Comparison of ENCODE assay signal across 22 cellular contexts in genomic region chr17:74307984-74308773, GRCh38. TPM values are rescaled to one million over a fixed set of nuclear protein-coding genes. Genes with fewer than 3 reads are reported as not detected.
DNase-seq lines count a peak whose midpoint lies in the region; FAIRE-seq and TF ChIP-seq lines count a peak whose summit lies in the region.
"Had no signal": no experiment of that assay in that cellular context is flagged by ENCODE, and none has a peak within 500 bp of the region (broad histone marks: within the 10 kb centered on the region; RNA-seq: fewer than 3 reads in every experiment).

No MANE protein-coding gene starts in this region.

- H3K4me3 ChIP-seq in kidney (ENCODE audit: low read length in 2 of 2): no peak overlapping the region
- no peak overlapping the region for H3K4me3 ChIP-seq in foreskin fibroblast (ENCODE audit: low read depth in 1 of 2, low read length in 2 of 2)
- H3K4me3 ChIP-seq: neural progenitor cell, PC-9 had no signal

- intact Hi-C loops in kidney (cut with DNase I): loop anchor here (10.0 kb wide), 1 partner anchor 57 kb away; the partner anchor contains the start of genes BTBD17 and GPR142

- no peaks in the 10 kb centered on the region for H3K36me3 ChIP-seq in kidney (ENCODE audit: control insufficient read depth in 1 of 2, insufficient read depth in 2 of 2, low read length in 2 of 2)
- H3K36me3 ChIP-seq: neural progenitor cell had no signal

- H3K9ac ChIP-seq in kidney (ENCODE audit: low read length in 2 of 2): no peak overlapping the region
- H3K9ac ChIP-seq: neural progenitor cell had no signal

- no peak for TF ChIP-seq CTCF in endothelial cell (IDR thresholded peaks at IDR 0.05; ENCODE audit: unreplicated experiment)
- TF ChIP-seq CTCF in kidney (IDR thresholded peaks at IDR 0.05; ENCODE audit: borderline replicate concordance, extremely low read depth, insufficient read depth): no peak
- TF ChIP-seq CTCF in foreskin fibroblast (IDR thresholded peaks at IDR 0.05; ENCODE audit: low read depth, low read length): no peak

- no peak overlapping the region for H3K4me3 Mint-ChIP-seq in endothelial cell (ENCODE audit: unreplicated experiment)
- H3K4me3 Mint-ChIP-seq: activated CD8-positive, alpha-beta T cell treated with anti-CD3 and anti-CD28 coated beads, Interleukin-2, amount 10 ng/mL, durations not matched to agents 7 days and 5 days; activated naive CD8-positive, alpha-beta T cell treated with anti-CD3 and anti-CD28 coated beads, Interleukin-2, amount 50 U/mL, for 24 hours; activated T-helper 1 cell treated with anti-CD3 and anti-CD28 coated beads, Interleukin-12 subunit alpha, Interleukin-12 subunit beta, Interleukin-2, Interleukin-4 antibody, amounts not matched to agents 30 ng/mL and 10 ng/mL and 1 ng/mL, durations not matched to agents 14 hours and 24 hours and 36 hours; CD8-positive, alpha-beta T cell; H9; neural progenitor cell had no signal

- H3K27ac ChIP-seq in kidney (ENCODE audit: low read depth in 2 of 2, low read length in 2 of 2): no peak overlapping the region
- H3K27ac ChIP-seq: neural progenitor cell, PC-9 had no signal

- H3K4me1 ChIP-seq in kidney (ENCODE audit: control insufficient read depth in 1 of 2, insufficient read depth in 1 of 2, low read depth in 1 of 2, low read length in 2 of 2): no peaks in the 10 kb centered on the region
- H3K4me1 ChIP-seq: neural progenitor cell had no signal

- H3K9me3 Mint-ChIP-seq in endothelial cell (ENCODE audit: unreplicated experiment): no peaks in the 10 kb centered on the region
- H3K9me3 Mint-ChIP-seq: activated naive CD8-positive, alpha-beta T cell treated with anti-CD3 and anti-CD28 coated beads, Interleukin-2, amount 50 U/mL, for 24 hours had no signal

- H3K9me3 ChIP-seq in kidney (ENCODE audit: control insufficient read depth in 1 of 2, low read length in 2 of 2): peaks cover 0 to 8% of the 10 kb centered on the region in 2 donors

- H3K36me3 Mint-ChIP-seq in endothelial cell (ENCODE audit: low read depth, unreplicated experiment): no peaks in the 10 kb centered on the region
- H3K36me3 Mint-ChIP-seq: CD8-positive, alpha-beta T cell; neural progenitor cell had no signal

- DNase-seq in Daoy (ENCODE audit: low read depth) (peak; percentile 63), MV-4-11 (lab: John Stamatoyannopoulos, UW) (peak; percentile 22), endothelial cell (ENCODE audit: low spot score) (peak; percentile 52), kidney (peak; percentile 77), iPS-NIHi11 (ENCODE audit: low spot score) (no peak), NCI-H128 (lab: John Stamatoyannopoulos, UW; ENCODE audit: unreplicated experiment) (no peak), T1000 (lab: John Stamatoyannopoulos, UW) (no peak), foreskin fibroblast (no peak)
- DNase-seq: activated CD8-positive, alpha-beta T cell treated with anti-CD3 and anti-CD28 coated beads, Interleukin-2, amount 10 ng/mL, durations not matched to agents 7 days and 5 days; activated naive CD8-positive, alpha-beta T cell treated with anti-CD3 and anti-CD28 coated beads, Interleukin-2, amount 50 U/mL, for 24 hours; CD8-positive, alpha-beta T cell; central memory CD4-positive, alpha-beta T cell; DMS79 treated with DMSO at 0.1 percent for 48 hours; hypothalamus; NCI-H2081; NCI-H526; PC-9 had no signal

- no peak for FAIRE-seq in kidney (lab: Jason Lieb, UNC)
- FAIRE-seq: GM18507 had no signal

- peaks cover 5% of the 10 kb centered on the region for H3K4me1 Mint-ChIP-seq in endothelial cell (ENCODE audit: unreplicated experiment)

- peak overlapping the region; percentile 48 for H3K27ac Mint-ChIP-seq in endothelial cell (ENCODE audit: unreplicated experiment)
- H3K27ac Mint-ChIP-seq: activated CD8-positive, alpha-beta T cell treated with anti-CD3 and anti-CD28 coated beads, Interleukin-2, amount 10 ng/mL, durations not matched to agents 7 days and 5 days; activated naive CD8-positive, alpha-beta T cell treated with anti-CD3 and anti-CD28 coated beads, Interleukin-2, amount 50 U/mL, for 24 hours; activated T-helper 1 cell treated with anti-CD3 and anti-CD28 coated beads, Interleukin-12 subunit alpha, Interleukin-12 subunit beta, Interleukin-2, Interleukin-4 antibody, amounts not matched to agents 30 ng/mL and 10 ng/mL and 1 ng/mL, durations not matched to agents 14 hours and 24 hours and 36 hours; CD8-positive, alpha-beta T cell; neural progenitor cell had no signal

- H3K27me3 Mint-ChIP-seq in endothelial cell (ENCODE audit: unreplicated experiment): peaks cover 5% of the 10 kb centered on the region

RNA-seq across cellular contexts. Expression of gene KIF19, which starts 17.8 kb away (rescaled TPM):
- total RNA-seq in Daoy (2014; rRNA removed; shearing (Covaris generic)): 0.12 TPM in 1 of 2 replicates, not detected in the other
- total RNA-seq in endothelial cell (ENCODE audit: unreplicated experiment): 48.1 TPM
- 0.85 TPM for total RNA-seq in kidney
- polyA plus RNA-seq in kidney (ENCODE audit: insufficient read depth, low read depth, low replicate concordance): not detected
- total RNA-seq: PC-9 had no signal

RNA-seq across cellular contexts. Expression of gene DNAI2, which starts 34.1 kb away (rescaled TPM):
- not detected in 2 replicates for total RNA-seq in Daoy (2014; rRNA removed; shearing (Covaris generic))
- total RNA-seq in endothelial cell (ENCODE audit: unreplicated experiment) (not detected), kidney (0.22 TPM)
- polyA plus RNA-seq in kidney (ENCODE audit: insufficient read depth, low read depth, low replicate concordance): not detected
- total RNA-seq: H9, PC-9 had no signal

RNA-seq across cellular contexts. Expression of gene BTBD17, which starts 53.5 kb away (rescaled TPM):
- total RNA-seq in Daoy (2014; rRNA removed; shearing (Covaris generic)): not detected in 2 replicates
- 2.7 TPM for total RNA-seq in endothelial cell (ENCODE audit: unreplicated experiment)
- total RNA-seq in kidney: not detected
- not detected for polyA plus RNA-seq in kidney (ENCODE audit: insufficient read depth, low read depth, low replicate concordance)
- total RNA-seq: activated CD8-positive, alpha-beta T cell treated with anti-CD3 and anti-CD28 coated beads, Interleukin-2, amount 10 ng/mL, durations not matched to agents 7 days and 5 days; activated T-helper 1 cell treated with anti-CD3 and anti-CD28 coated beads, Interleukin-12 subunit alpha, Interleukin-12 subunit beta, Interleukin-2, Interleukin-4 antibody, amounts not matched to agents 30 ng/mL and 10 ng/mL and 1 ng/mL, durations not matched to agents 14 hours and 24 hours and 36 hours; CD8-positive, alpha-beta T cell; mononuclear cell; PC-9 had no signal

RNA-seq across cellular contexts. Expression of gene GPR142, which starts 59.1 kb away (rescaled TPM):
- not detected in 2 replicates for total RNA-seq in Daoy (2014; rRNA removed; shearing (Covaris generic))
- total RNA-seq in endothelial cell (ENCODE audit: unreplicated experiment) (0.18 TPM), kidney (not detected)
- not detected for polyA plus RNA-seq in kidney (ENCODE audit: insufficient read depth, low read depth, low replicate concordance)
- total RNA-seq: activated CD8-positive, alpha-beta T cell treated with anti-CD3 and anti-CD28 coated beads, Interleukin-2, amount 10 ng/mL, durations not matched to agents 7 days and 5 days; activated T-helper 1 cell treated with anti-CD3 and anti-CD28 coated beads, Interleukin-12 subunit alpha, Interleukin-12 subunit beta, Interleukin-2, Interleukin-4 antibody, amounts not matched to agents 30 ng/mL and 10 ng/mL and 1 ng/mL, durations not matched to agents 14 hours and 24 hours and 36 hours; CD8-positive, alpha-beta T cell; mononuclear cell; PC-9 had no signal

Comparison
In these comparisons a context has a peak if more than half of its experiments do, and no peak if none do; other contexts are left out.
1. DNase-seq: peak in Daoy (single experiment), MV-4-11 (single experiment), endothelial cell (single experiment) and kidney (single experiment); none in iPS-NIHi11 (single experiment), NCI-H128 (single experiment), T1000 (single experiment) and foreskin fibroblast (0 of 2).
2. RNA of gene KIF19, which starts 17.8 kb away (total RNA-seq): 48.1 TPM in endothelial cell (single experiment); 0.85 TPM in kidney (single experiment) and 0.12 TPM in Daoy; every median in the first group is over 10 times any median in the second.